Comparison of ENCODE assay signal across 10 cellular contexts in the genomic region with DNA sequence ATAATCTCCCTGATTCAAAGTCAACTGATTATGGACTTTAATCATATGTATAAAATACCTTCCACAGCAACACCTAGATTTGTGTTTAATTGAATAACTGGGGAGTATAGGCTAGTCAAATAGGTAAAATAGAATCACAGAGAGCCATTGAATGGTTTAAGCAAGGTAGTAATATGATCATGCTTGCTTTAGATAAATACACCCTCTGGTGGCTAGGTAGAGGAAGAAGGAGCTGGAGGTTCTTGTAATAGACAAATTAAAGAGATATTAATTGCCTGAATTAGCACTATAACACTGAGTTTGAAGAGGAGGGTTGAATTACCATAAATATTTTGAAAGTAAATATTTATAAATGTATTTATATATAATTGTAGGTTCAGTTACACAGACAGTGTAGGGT.
DNase-seq lines count a peak whose midpoint lies in the region; ATAC-seq and TF ChIP-seq lines count a peak whose summit lies in the region.
"Had no signal": no experiment of that assay in that cellular context is flagged by ENCODE, and none has a peak within 500 bp of the region (broad histone marks: within the 10 kb centered on the region; RNA-seq: fewer than 3 reads in every experiment).

No MANE protein-coding gene starts in this region.

- no peaks in the 10 kb centered on the region for H3K4me1 ChIP-seq in Loucy (ENCODE audit: insufficient read depth, low read length, poor library complexity, severe bottlenecking)

- H3K4me2 ChIP-seq in Loucy (ENCODE audit: low read depth, low read length, poor library complexity, severe bottlenecking): no peak overlapping the region

- H3F3A ChIP-seq in Loucy (ENCODE audit: low read depth): no peaks in the 10 kb centered on the region

- H3K36me3 Mint-ChIP-seq in stimulated activated memory B cell treated with anti-CD40 and anti-IgM and Interleukin-4, amounts not matched to agents 10 μg/mL and 1 μg/mL and 100 μg/mL, for 72 hours: no peaks in the 10 kb centered on the region

- no peaks in the 10 kb centered on the region for H3K79me2 ChIP-seq in Loucy (ENCODE audit: insufficient read depth, low read length)

- peaks cover 4% of the 10 kb centered on the region for H3K9me3 Mint-ChIP-seq in stimulated activated memory B cell treated with anti-CD40 and anti-IgM and Interleukin-4, amounts not matched to agents 10 μg/mL and 1 μg/mL and 100 μg/mL, for 72 hours

- no peak overlapping the region for H3K4me3 Mint-ChIP-seq in stimulated activated memory B cell treated with anti-CD40 and anti-IgM and Interleukin-4, amounts not matched to agents 10 μg/mL and 1 μg/mL and 100 μg/mL, for 72 hours

- TF ChIP-seq CTCF in AG09309 (IDR thresholded peaks at IDR 0.05; ENCODE audit: control insufficient read depth, insufficient read depth, low read depth, low read length, missing control alignments) (peak; percentile 46), Loucy (conservative IDR thresholded peaks at IDR 0.05; ENCODE audit: low read length) (peak; percentile 24; the same call in 1 of the 2 replicates), VCaP (conservative IDR thresholded peaks at IDR 0.05) (peak; percentile 71)

- no peak overlapping the region for H3K27ac Mint-ChIP-seq in stimulated activated memory B cell treated with anti-CD40 and anti-IgM and Interleukin-4, amounts not matched to agents 10 μg/mL and 1 μg/mL and 100 μg/mL, for 72 hours

- no peaks in the 10 kb centered on the region for H3K27me3 Mint-ChIP-seq in stimulated activated memory B cell treated with anti-CD40 and anti-IgM and Interleukin-4, amounts not matched to agents 10 μg/mL and 1 μg/mL and 100 μg/mL, for 72 hours

- ATAC-seq in stimulated activated memory B cell treated with anti-CD40 and anti-IgM and Interleukin-4, amounts not matched to agents 10 μg/mL and 1 μg/mL and 100 μg/mL, for 72 hours: no peak
- ATAC-seq in HG02798 (IDR thresholded peaks at IDR 0.05; ENCODE audit: poor library complexity, unreplicated experiment): no peak

- H3K4me3 ChIP-seq in AG09309 (ENCODE audit: control insufficient read depth, low read depth, low read length): no peak overlapping the region
- no peak overlapping the region for H3K4me3 ChIP-seq in Loucy (ENCODE audit: low read length, poor library complexity, severe bottlenecking)

- no peaks in the 10 kb centered on the region for H3K36me3 ChIP-seq in Loucy (ENCODE audit: insufficient read depth, low read length)

- no peaks in the 10 kb centered on the region for H3K4me1 Mint-ChIP-seq in stimulated activated memory B cell treated with anti-CD40 and anti-IgM and Interleukin-4, amounts not matched to agents 10 μg/mL and 1 μg/mL and 100 μg/mL, for 72 hours

- DNase-seq in AG09309 (ENCODE audit: low read depth): no peak
- DNase-seq in iris pigment epithelial cell (ENCODE audit: low read depth): peak; percentile 57
- no peak for DNase-seq in HuH-7.5 (ENCODE audit: low spot score)
- DNase-seq in NCI-H128 (lab: John Stamatoyannopoulos, UW; ENCODE audit: unreplicated experiment): no peak
- DNase-seq: hypothalamus; stimulated activated CD4-positive, alpha-beta T cell treated with anti-CD3 and anti-CD28 coated beads, Interleukin-4, amount 100 ng/mL, for 1 hour had no signal

- no peaks in the 10 kb centered on the region for H3K9me3 ChIP-seq in Loucy (ENCODE audit: insufficient read depth, low read depth, low read length)

- no peaks in the 10 kb centered on the region for H4K20me1 ChIP-seq in Loucy (ENCODE audit: insufficient read depth, low read length, poor library complexity, severe bottlenecking)

- no peak overlapping the region for H3K9ac ChIP-seq in Loucy (ENCODE audit: low read depth, low read length, poor library complexity, severe bottlenecking)

- no peaks in the 10 kb centered on the region for H3K27me3 ChIP-seq in Loucy (ENCODE audit: insufficient read depth, low read length, poor library complexity, severe bottlenecking)

- no peaks in the 10 kb centered on the region for H3K9me2 ChIP-seq in Loucy (replicated peaks; ENCODE audit: low read depth, low read length)

- H2AFZ ChIP-seq in Loucy (ENCODE audit: low read length): no peak overlapping the region

- no peak overlapping the region for H3K27ac ChIP-seq in VCaP
